11 cellular contexts compared by ENCODE assay signal in genomic region chr6:356828-357251, GRCh38. TPM values are rescaled to one million over a fixed set of nuclear protein-coding genes. Genes with fewer than 3 reads are reported as not detected.
A peak's percentile ranks its signal among the peaks of the same experiment; 100 is the strongest.
DNase-seq lines count a peak whose midpoint lies in the region; ATAC-seq, FAIRE-seq and TF ChIP-seq lines count a peak whose summit lies in the region.
"Had no signal": no experiment of that assay in that cellular context is flagged by ENCODE, and none has a peak within 500 bp of the region (broad histone marks: within the 10 kb centered on the region; RNA-seq: fewer than 3 reads in every experiment).

No MANE protein-coding gene starts in this region.

- peaks cover 4% of the 10 kb centered on the region for H3K36me3 Mint-ChIP-seq in activated naive CD8-positive, alpha-beta T cell treated with anti-CD3 and anti-CD28 coated beads, Interleukin-2, amount 50 U/mL, for 24 hours (ENCODE audit: low read depth)

- no peak overlapping the region for H2BK120ac ChIP-seq in mesenchymal stem cell (ENCODE audit: low read depth, low read length)

- peaks cover 3% of the 10 kb centered on the region for H3K4me1 ChIP-seq in mesenchymal stem cell (ENCODE audit: control insufficient read depth, insufficient read depth, low read depth, low read length)
- H3K4me1 ChIP-seq: pancreas had no signal

- H3K27ac Mint-ChIP-seq in activated naive CD8-positive, alpha-beta T cell treated with anti-CD3 and anti-CD28 coated beads, Interleukin-2, amount 50 U/mL, for 24 hours = peak overlapping the region; percentile 87

- no peaks in the 10 kb centered on the region for H3K27me3 ChIP-seq in GM06990 (replicated peaks; ENCODE audit: control insufficient read depth, insufficient read depth, low read length)
- H3K27me3 ChIP-seq in mesenchymal stem cell (ENCODE audit: control insufficient read depth in 1 of 2, insufficient read depth in 1 of 2, low read length in 2 of 2) = no peaks in the 10 kb centered on the region
- H3K27me3 ChIP-seq: pancreas had no signal

- no peak overlapping the region for H3K27ac ChIP-seq in mesenchymal stem cell (ENCODE audit: low read length, poor library complexity, severe bottlenecking)
- H3K27ac ChIP-seq: pancreas had no signal

- DNase-seq in GM06990 (ENCODE audit: extremely low read depth, insufficient read length) = peak; percentile 67
- peak; percentile 44 for DNase-seq in activated naive CD8-positive, alpha-beta T cell treated with anti-CD3 and anti-CD28 coated beads, Interleukin-2, amount 50 U/mL, for 24 hours
- DNase-seq in mesenchymal stem cell = no peak
- DNase-seq in DMS53 treated with DMSO at 0.1 percent for 48 hours (lab: John Stamatoyannopoulos, UW; ENCODE audit: unreplicated experiment) = no peak
- DNase-seq in HTR-8/SVneo (ENCODE audit: insufficient read length, low spot score) = no peak
- no peak for DNase-seq in T-helper 2 cell
- DNase-seq: IMR-90, NCI-H524, pancreas had no signal

- WGBS in mesenchymal stem cell = 81% methylated on average over 11 of the region's 11 CpGs

- H2BK5ac ChIP-seq in mesenchymal stem cell (ENCODE audit: low read depth, low read length, poor library complexity, severe bottlenecking) = no peak overlapping the region

- no peak overlapping the region for H2AFZ ChIP-seq in mesenchymal stem cell (ENCODE audit: low read depth, low read length)

- H3K4me1 Mint-ChIP-seq in activated naive CD8-positive, alpha-beta T cell treated with anti-CD3 and anti-CD28 coated beads, Interleukin-2, amount 50 U/mL, for 24 hours = peaks cover 25% of the 10 kb centered on the region

- H3K4me3 ChIP-seq in GM06990 (replicated peaks; ENCODE audit: low read depth, low read length) = no peak overlapping the region
- no peak overlapping the region for H3K4me3 ChIP-seq in mesenchymal stem cell (ENCODE audit: insufficient read depth in 1 of 2, low read depth in 1 of 2, low read length in 2 of 2)
- H3K4me3 ChIP-seq: pancreas had no signal

- no peak overlapping the region for H4K91ac ChIP-seq in mesenchymal stem cell (ENCODE audit: low read length)

- no peaks in the 10 kb centered on the region for H3K79me1 ChIP-seq in mesenchymal stem cell (replicated peaks; ENCODE audit: low read length, poor library complexity, severe bottlenecking)

- H3K23ac ChIP-seq in mesenchymal stem cell (ENCODE audit: low read length in 2 of 2) = no peak overlapping the region

- H3K9ac ChIP-seq in mesenchymal stem cell (ENCODE audit: low read length) = no peak overlapping the region

- peak; percentile 46 for ATAC-seq in GM19025 (IDR thresholded peaks at IDR 0.05; ENCODE audit: low read depth, unreplicated experiment)
- ATAC-seq in HG02759 (IDR thresholded peaks at IDR 0.05; ENCODE audit: unreplicated experiment) = peak; percentile 62
- peak; percentile 84 for ATAC-seq in activated naive CD8-positive, alpha-beta T cell treated with anti-CD3 and anti-CD28 coated beads, Interleukin-2, amount 50 U/mL, for 24 hours
- ATAC-seq: pancreas had no signal

- H3K9me3 ChIP-seq in mesenchymal stem cell (ENCODE audit: control insufficient read depth, low read length) = no peaks in the 10 kb centered on the region
- H3K9me3 ChIP-seq: pancreas had no signal

- no peak overlapping the region for H3K4me2 ChIP-seq in mesenchymal stem cell (ENCODE audit: low read length, poor library complexity, severe bottlenecking)

- H3K27me3 Mint-ChIP-seq in activated naive CD8-positive, alpha-beta T cell treated with anti-CD3 and anti-CD28 coated beads, Interleukin-2, amount 50 U/mL, for 24 hours = no peaks in the 10 kb centered on the region

- H3K14ac ChIP-seq in mesenchymal stem cell (ENCODE audit: low read length in 2 of 2) = no peak overlapping the region

- H2BK12ac ChIP-seq in mesenchymal stem cell (ENCODE audit: low read length in 2 of 2) = no peak overlapping the region

- FAIRE-seq in HTR-8/SVneo (lab: Jason Lieb, UNC) = no peak
- FAIRE-seq: pancreas had no signal

- TF ChIP-seq CTCF in GM06990 (IDR thresholded peaks at IDR 0.05; ENCODE audit: insufficient read depth, low read length, poor library complexity, severe bottlenecking) = no peak

- H3K9me3 Mint-ChIP-seq in activated naive CD8-positive, alpha-beta T cell treated with anti-CD3 and anti-CD28 coated beads, Interleukin-2, amount 50 U/mL, for 24 hours = no peaks in the 10 kb centered on the region

- H3K36me3 ChIP-seq in GM06990 (ENCODE audit: control insufficient read depth, insufficient read depth, low read length) (no peaks in the 10 kb centered on the region; the same call in none of the 2 replicates), mesenchymal stem cell (ENCODE audit: control insufficient read depth in 1 of 2, insufficient read depth in 2 of 2, low read depth in 1 of 2, low read length in 2 of 2) (peaks cover 0 to 9% of the 10 kb centered on the region in 2 experiments)
- H3K36me3 ChIP-seq: pancreas had no signal

- H2BK15ac ChIP-seq in mesenchymal stem cell (ENCODE audit: low read depth, poor library complexity, severe bottlenecking) = no peak overlapping the region

- no peak overlapping the region for H3K4me3 Mint-ChIP-seq in activated naive CD8-positive, alpha-beta T cell treated with anti-CD3 and anti-CD28 coated beads, Interleukin-2, amount 50 U/mL, for 24 hours

- no peak overlapping the region for H2AK5ac ChIP-seq in mesenchymal stem cell (ENCODE audit: low read length, severe bottlenecking)

- no peak overlapping the region for H4K8ac ChIP-seq in mesenchymal stem cell (ENCODE audit: low read length)

- no peak overlapping the region for H3K4ac ChIP-seq in mesenchymal stem cell (ENCODE audit: low read depth in 1 of 2, low read length in 2 of 2)

- H3K18ac ChIP-seq in mesenchymal stem cell (ENCODE audit: low read depth in 1 of 2, low read length in 2 of 2) = no peak overlapping the region

RNA-seq across cellular contexts. Expression of gene IRF4, which starts 34.7 kb away (rescaled TPM):
- polyA plus RNA-seq in mesenchymal stem cell (2013, experiment 1 of 2) = 0.01 TPM
- 0.03 TPM for polyA plus RNA-seq in mesenchymal stem cell (2013, experiment 2 of 2)
- polyA plus RNA-seq: IMR-90 had no signal

Comparison
In these comparisons a context has a peak if more than half of its experiments do, and no peak if none do; other contexts are left out.
1. DNase-seq: peak in GM06990 (single experiment) and activated naive CD8-positive, alpha-beta T cell treated with anti-CD3 and anti-CD28 coated beads, Interleukin-2, amount 50 U/mL, for 24 hours (single experiment); none in mesenchymal stem cell (single experiment), DMS53 treated with DMSO at 0.1 percent for 48 hours (single experiment), HTR-8/SVneo (single experiment) and T-helper 2 cell (0 of 5).
2. Peak in every context shown above with its lines, with median percentiles within 50 percentile points of each other: ATAC-seq.